ENCODE assay signal across 17 cellular contexts in the genomic region with DNA sequence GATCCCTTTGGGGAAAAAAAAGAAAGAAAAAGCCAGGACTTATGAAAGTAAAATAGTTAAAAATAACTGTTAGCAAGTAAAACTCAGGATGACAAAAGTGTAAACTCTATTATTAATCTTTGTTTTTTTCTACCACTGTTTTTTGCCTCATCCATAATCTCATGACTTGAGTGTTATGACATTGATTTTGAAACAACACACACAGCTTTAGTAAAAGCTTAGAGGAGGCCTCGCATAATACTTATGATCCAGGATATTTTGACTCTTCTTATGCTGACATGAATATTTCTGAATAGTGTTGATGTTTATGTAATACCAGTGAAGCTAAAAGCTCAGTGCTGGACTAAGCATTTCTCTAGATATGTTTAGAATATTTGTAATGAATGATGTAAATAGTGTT.
"Had no signal": no experiment of that assay in that cellular context is flagged by ENCODE, and none has a peak within 500 bp of the region (broad histone marks: within the 10 kb centered on the region; RNA-seq: fewer than 3 reads in every experiment).

No MANE protein-coding gene starts in this region.

- H3K27ac ChIP-seq: coronary artery, vagina had no signal

- H3K9me3 Mint-ChIP-seq: activated naive CD4-positive, alpha-beta T cell treated with anti-CD3 and anti-CD28 coated beads for 36 hours; activated T-cell treated with anti-CD3 and anti-CD28 coated beads, Interleukin-2, amount 50 U/mL, for 4 hours; stimulated activated naive B cell treated with anti-CD40 and anti-IgM and Interleukin-4, amounts not matched to agents 10 μg/mL and 1 μg/mL and 100 μg/mL, for 72 hours had no signal

- H3K4me3 Mint-ChIP-seq: activated naive CD4-positive, alpha-beta T cell treated with anti-CD3 and anti-CD28 coated beads for 36 hours; activated T-cell treated with anti-CD3 and anti-CD28 coated beads, Interleukin-2, amount 50 U/mL, for 4 hours; neural crest cell; stimulated activated naive B cell treated with anti-CD40 and anti-IgM and Interleukin-4, amounts not matched to agents 10 μg/mL and 1 μg/mL and 100 μg/mL, for 72 hours had no signal

- ATAC-seq: activated CD4-positive, CD25-positive, alpha-beta regulatory T cell treated with anti-CD3 and anti-CD28 coated beads, Interleukin-2, amount 50 U/mL, for 24 hours; activated T-cell treated with anti-CD3 and anti-CD28 coated beads, Interleukin-2, amount 50 U/mL, for 4 hours; left lobe of liver; stimulated activated naive B cell treated with anti-CD40 and anti-IgM and Interleukin-4, amounts not matched to agents 10 μg/mL and 1 μg/mL and 100 μg/mL, for 72 hours had no signal

- H3K4me3 ChIP-seq: coronary artery, spleen, tibial nerve, vagina had no signal

- H3K9me3 ChIP-seq: spleen, tibial nerve, vagina had no signal

- DNase-seq: activated CD4-positive, alpha-beta T cell treated with anti-CD3 and anti-CD28 coated beads, Interleukin-2, amount 50 U/mL, for 1 hour; activated CD8-positive, alpha-beta memory T cell treated with anti-CD3 and anti-CD28 coated beads, Interleukin-2, amount 50 U/mL, for 4 hours; activated naive CD4-positive, alpha-beta T cell treated with anti-CD3 and anti-CD28 coated beads for 36 hours; activated T-cell treated with anti-CD3 and anti-CD28 coated beads, Interleukin-2, amount 50 U/mL, for 4 hours; aorta; erythroblast; hypothalamus; spleen; stimulated activated naive B cell treated with anti-CD40 and anti-IgM and Interleukin-4, amounts not matched to agents 10 μg/mL and 1 μg/mL and 100 μg/mL, for 72 hours; T-helper 1 cell; T-helper 9 cell had no signal

- H3K27me3 ChIP-seq: spleen, tibial nerve, vagina had no signal

- H3K27me3 Mint-ChIP-seq: stimulated activated naive B cell treated with anti-CD40 and anti-IgM and Interleukin-4, amounts not matched to agents 10 μg/mL and 1 μg/mL and 100 μg/mL, for 72 hours had no signal

- H3K27ac Mint-ChIP-seq: activated naive CD4-positive, alpha-beta T cell treated with anti-CD3 and anti-CD28 coated beads for 36 hours; stimulated activated naive B cell treated with anti-CD40 and anti-IgM and Interleukin-4, amounts not matched to agents 10 μg/mL and 1 μg/mL and 100 μg/mL, for 72 hours had no signal

- H3K36me3 ChIP-seq: tibial nerve, vagina had no signal
